In genomic region chr9:137298401-137298982, GRCh38 we compare ENCODE assay signal across 12 cellular contexts. TPM values are rescaled to one million over a fixed set of nuclear protein-coding genes. Genes with fewer than 3 reads are reported as not detected.
DNase-seq lines count a peak whose midpoint lies in the region; ATAC-seq and TF ChIP-seq lines count a peak whose summit lies in the region.
"Had no signal": no experiment of that assay in that cellular context is flagged by ENCODE, and none has a peak within 500 bp of the region (broad histone marks: within the 10 kb centered on the region; RNA-seq: fewer than 3 reads in every experiment).

No MANE protein-coding gene starts in this region.

- TF ChIP-seq POLR2A in right lobe of liver (IDR thresholded peaks at IDR 0.05), result no peak
- TF ChIP-seq POLR2A in spleen (IDR thresholded peaks at IDR 0.05), result no peak

- no peaks in the 10 kb centered on the region for H3K36me3 ChIP-seq in HUES6 (ENCODE audit: control insufficient read depth, insufficient read depth, low read length)
- H3K36me3 ChIP-seq in endodermal cell (ENCODE audit: control insufficient read depth, insufficient read depth, low read length), result no peaks in the 10 kb centered on the region
- no peaks in the 10 kb centered on the region for H3K36me3 ChIP-seq in right lobe of liver
- H3K36me3 ChIP-seq in spleen, result no peaks in the 10 kb centered on the region
- H3K36me3 ChIP-seq: BLaER1 treated with 17β-estradiol and CSF1 and Interleukin-3, amounts not matched to agents 10 nM and 100 nM had no signal

- H3K27me3 ChIP-seq in HUES6 (ENCODE audit: control insufficient read depth, insufficient read depth, low read length) (peaks cover 59% of the 10 kb centered on the region), endodermal cell (ENCODE audit: control insufficient read depth, insufficient read depth, low read length, poor library complexity, severe bottlenecking) (peaks cover 62% of the 10 kb centered on the region), right lobe of liver (peaks cover 0 to 19% of the 10 kb centered on the region in 2 donors), spleen (replicated peaks in 1 of 7) (peaks cover 2 to 94% (median 45%) of the 10 kb centered on the region in 7 donors)

- H3K4me3 ChIP-seq in HUES6 (ENCODE audit: low read depth, low read length) (peak overlapping the region; percentile 23), endodermal cell (ENCODE audit: low read length) (no peak overlapping the region), right lobe of liver (peak overlapping the region in 1 of 3 donors; percentile 4), spleen (peak overlapping the region in 6 of 8 donors; percentile 13 to 78 (median 52))
- H3K4me3 ChIP-seq: BLaER1 treated with 17β-estradiol and CSF1 and Interleukin-3, amounts not matched to agents 10 nM and 100 nM had no signal

- peaks cover 25% of the 10 kb centered on the region for H3K4me1 Mint-ChIP-seq in endodermal cell

- WGBS in endodermal cell (ENCODE audit: insufficient coverage in 1 of 2, insufficient read length in 1 of 2), 2 experiments, result 66 to 72% methylated on average over 16 to 18 of the region's 18 CpGs
- 63% methylated on average over 14 of the region's 18 CpGs for WGBS in right lobe of liver (ENCODE audit: insufficient coverage, low coverage, low lambda C conversion rate, missing lambda C conversion rate)
- WGBS in spleen, 5 donors, result 65 to 79% (median 75%) methylated on average over 18 of the region's 18 CpGs

- no peak overlapping the region for H3K27ac ChIP-seq in HUES6 (ENCODE audit: low read depth, low read length)
- H3K27ac ChIP-seq in endodermal cell (ENCODE audit: low read depth, low read length), result peak overlapping the region; percentile 61
- peak overlapping the region in 2 of 3 donors; percentile 33 to 38 for H3K27ac ChIP-seq in right lobe of liver
- H3K27ac ChIP-seq in spleen, result peak overlapping the region in 6 of 8 donors; percentile 14 to 82 (median 72)
- H3K27ac ChIP-seq: BLaER1 treated with 17β-estradiol and CSF1 and Interleukin-3, amounts not matched to agents 10 nM and 100 nM had no signal

- H3K9ac ChIP-seq in HUES6 (ENCODE audit: low read length) (no peak overlapping the region), endodermal cell (ENCODE audit: extremely low read depth, low read length, poor library complexity, severe bottlenecking) (no peak overlapping the region)
- H3K9ac ChIP-seq: BLaER1 treated with 17β-estradiol and CSF1 and Interleukin-3, amounts not matched to agents 10 nM and 100 nM had no signal

- peaks cover 5% of the 10 kb centered on the region for H3K9me3 Mint-ChIP-seq in endodermal cell

- TF ChIP-seq CTCF in endodermal cell (conservative IDR thresholded peaks at IDR 0.05) (no peak), right lobe of liver (IDR thresholded peaks at IDR 0.05) (no peak), spleen (IDR thresholded peaks at IDR 0.05 in 8 of 11, conservative IDR thresholded peaks at IDR 0.05 in 3 of 11) (no peak)

- H3K36me3 Mint-ChIP-seq in endodermal cell (ENCODE audit: low read depth), result no peaks in the 10 kb centered on the region
- H3K36me3 Mint-ChIP-seq: activated CD8-positive, alpha-beta memory T cell treated with anti-CD3 and anti-CD28 coated beads, Interleukin-2, amount 10 ng/mL, durations not matched to agents 7 days and 5 days had no signal

- H3K9me3 ChIP-seq in HUES6 (ENCODE audit: control insufficient read depth, insufficient read depth, low read depth, low read length) (no peaks in the 10 kb centered on the region), endodermal cell (ENCODE audit: control insufficient read depth, low read length) (no peaks in the 10 kb centered on the region), right lobe of liver (no peaks in the 10 kb centered on the region), spleen (peaks cover 0 to 5% (median 0%) of the 10 kb centered on the region in 8 donors)

- peak; percentile 63 for DNase-seq in endodermal cell
- DNase-seq in right lobe of liver, result peak in 1 of 3 donors; percentile 63
- no peak for DNase-seq in spleen
- DNase-seq in stimulated activated CD4-positive, alpha-beta T cell treated with anti-CD3 and anti-CD28 coated beads, Interleukin-12 subunit alpha, Interleukin-12 subunit beta, amount 100 ng/mL, for 4 hours, result no peak
- no peak for DNase-seq in DMS 273 treated with DMSO at 0.1 percent for 48 hours (lab: John Stamatoyannopoulos, UW)
- DNase-seq in NOMO-1 treated with DMSO at 0.1 percent for 48 hours (lab: John Stamatoyannopoulos, UW; ENCODE audit: unreplicated experiment), result no peak
- no peak for DNase-seq in stimulated activated CD8-positive, alpha-beta memory T cell treated with anti-CD3 and anti-CD28 coated beads, Interleukin-4, amount 100 ng/mL, for 48 hours
- DNase-seq: activated CD8-positive, alpha-beta memory T cell treated with anti-CD3 and anti-CD28 coated beads, Interleukin-2, amount 10 ng/mL, durations not matched to agents 7 days and 5 days; KBM-7 had no signal

- intact Hi-C loops in right lobe of liver (cut with DNase I), result loop anchor here in 1 of 2 donors (5.0 kb wide), 1 partner anchor 109 kb away; no protein-coding TSS in a partner anchor
- intact Hi-C loops in spleen (cut with DNase I; ENCODE audit: low total_unique reads), result loop anchor here (5.0 to 10.0 kb wide), 2 partner anchors 109 to 226 kb away; no protein-coding TSS in a partner anchor

- H3K27me3 Mint-ChIP-seq in endodermal cell (ENCODE audit: insufficient read depth), result peaks cover 56% of the 10 kb centered on the region

- no peak overlapping the region for H3K4me3 Mint-ChIP-seq in endodermal cell
- H3K4me3 Mint-ChIP-seq: activated CD8-positive, alpha-beta memory T cell treated with anti-CD3 and anti-CD28 coated beads, Interleukin-2, amount 10 ng/mL, durations not matched to agents 7 days and 5 days had no signal

- peak in 2 of 4 donors; percentile 1 to 6 for ATAC-seq in right lobe of liver
- ATAC-seq: activated CD8-positive, alpha-beta memory T cell treated with anti-CD3 and anti-CD28 coated beads, Interleukin-2, amount 10 ng/mL, durations not matched to agents 7 days and 5 days had no signal

- H3K4me1 ChIP-seq in HUES6 (ENCODE audit: control insufficient read depth, insufficient read depth, low read length) (peaks cover 44% of the 10 kb centered on the region), endodermal cell (ENCODE audit: control insufficient read depth, insufficient read depth, low read length) (peaks cover 3% of the 10 kb centered on the region), right lobe of liver (peaks cover 0 to 23% (median under 1%) of the 10 kb centered on the region in 4 donors), spleen (peaks cover 23 to 89% (median 68%) of the 10 kb centered on the region in 6 donors)

- H3K27ac Mint-ChIP-seq in endodermal cell, result no peak overlapping the region
- H3K27ac Mint-ChIP-seq: activated CD8-positive, alpha-beta memory T cell treated with anti-CD3 and anti-CD28 coated beads, Interleukin-2, amount 10 ng/mL, durations not matched to agents 7 days and 5 days had no signal

RNA-seq across cellular contexts. Expression of gene NRARP, which starts 3.6 kb away (rescaled TPM):
- total RNA-seq in endodermal cell (10 to 100 TPM; 12.1 to 12.9 TPM), right lobe of liver (1 to 10 TPM in 3 of 6 experiments, under 1 TPM in 3; 0.57 to 2.3 (median 0.98) TPM), spleen (10 to 100 TPM in 3 of 7 donors, 1 to 10 TPM in 4; 5.6 to 24.4 (median 9.4) TPM)
- polyA plus RNA-seq in endodermal cell (2013, experiment 1 of 2), result 59.0 TPM
- polyA plus RNA-seq in endodermal cell (2013, experiment 2 of 2), result 52.6 TPM
- 1 to 10 TPM in 1 of 3 donors, under 1 TPM in 2; 0.37 to 1.3 (median 0.94) TPM for polyA plus RNA-seq in spleen

RNA-seq across cellular contexts. Expression of gene TOR4A, which starts 21.0 kb away (rescaled TPM):
- total RNA-seq in endodermal cell, result 10 to 100 TPM; 14.2 to 18.9 TPM
- 4.6 TPM for polyA plus RNA-seq in endodermal cell (2013, experiment 1 of 2)
- 5.1 TPM for polyA plus RNA-seq in endodermal cell (2013, experiment 2 of 2)
- 1 to 10 TPM; 2.2 to 4.9 (median 3.7) TPM for total RNA-seq in right lobe of liver
- 10 to 100 TPM; 23.1 to 39.9 (median 29.4) TPM for total RNA-seq in spleen
- 10 to 100 TPM in 1 of 3 donors, 1 to 10 TPM in 2; 3.2 to 10.8 (median 5.1) TPM for polyA plus RNA-seq in spleen

RNA-seq across cellular contexts. Expression of gene NELFB, which starts 43.4 kb away (rescaled TPM):
- total RNA-seq in endodermal cell (10 to 100 TPM; 73.3 to 86.6 TPM), right lobe of liver (10 to 100 TPM; 15.6 to 21.6 (median 20.1) TPM), spleen (10 to 100 TPM; 27.7 to 46.8 (median 39.9) TPM)
- 56.8 TPM for polyA plus RNA-seq in endodermal cell (2013, experiment 1 of 2)
- 55.1 TPM for polyA plus RNA-seq in endodermal cell (2013, experiment 2 of 2)
- polyA plus RNA-seq in spleen, result 10 to 100 TPM; 26.6 to 49.7 (median 28.0) TPM

RNA-seq across cellular contexts. Expression of gene STPG3, which starts 47.4 kb away (rescaled TPM):
- not detected for total RNA-seq in endodermal cell
- not detected for polyA plus RNA-seq in endodermal cell (2013, experiment 1 of 2)
- polyA plus RNA-seq in endodermal cell (2013, experiment 2 of 2), result not detected
- total RNA-seq in right lobe of liver, result not detected
- total RNA-seq in spleen, result not detected
- polyA plus RNA-seq in spleen, result not detected
- total RNA-seq: activated CD8-positive, alpha-beta memory T cell treated with anti-CD3 and anti-CD28 coated beads, Interleukin-2, amount 10 ng/mL, durations not matched to agents 7 days and 5 days; T-helper 2 cell treated with Interferon-gamma antibody and Interleukin-4, amounts not matched to agents 100 ng/mL and 5 ng/mL, for 36 hours had no signal

RNA-seq across cellular contexts. Expression of gene TUBB4B, which starts 57.4 kb away (rescaled TPM):
- total RNA-seq in endodermal cell, result 100 to 1,000 TPM; 328 to 415 TPM
- polyA plus RNA-seq in endodermal cell (2013, experiment 1 of 2), result 395 TPM
- polyA plus RNA-seq in endodermal cell (2013, experiment 2 of 2), result 425 TPM
- 100 to 1,000 TPM in 5 of 6 experiments, 10 to 100 TPM in 1; 88.4 to 274 (median 124) TPM for total RNA-seq in right lobe of liver
- total RNA-seq in spleen, result 100 to 1,000 TPM in 4 of 7 donors, 10 to 100 TPM in 3; 55.1 to 137 (median 102) TPM
- polyA plus RNA-seq in spleen, result 100 to 1,000 TPM in 2 of 3 donors, 10 to 100 TPM in 1; 59.6 to 112 (median 107) TPM
